ENCODE assay signal across 8 cellular contexts in the genomic region with DNA sequence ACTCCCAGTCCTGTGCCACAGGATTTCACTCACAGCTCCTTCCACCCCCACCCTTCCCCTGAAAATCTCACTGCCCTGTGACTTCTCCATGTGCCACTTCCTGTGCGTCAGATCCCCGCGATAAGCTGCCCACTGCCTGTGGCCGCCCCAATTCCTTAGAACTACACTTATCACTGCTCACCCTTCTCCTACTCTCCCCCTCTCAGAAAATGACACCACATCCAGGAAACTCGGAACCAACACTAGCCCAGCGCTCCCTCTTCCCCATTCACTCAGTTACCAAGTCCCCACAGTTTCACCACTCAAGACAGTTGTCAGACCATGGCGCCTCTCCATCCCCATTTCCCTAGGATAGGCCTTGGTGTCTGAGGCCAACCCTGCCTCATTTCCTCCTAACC. TPM values are rescaled to one million over a fixed set of nuclear protein-coding genes. Genes with fewer than 3 reads are reported as not detected.
DNase-seq lines count a peak whose midpoint lies in the region; ATAC-seq, FAIRE-seq and TF ChIP-seq lines count a peak whose summit lies in the region.
"Not testable (repeated sequence)": the region's sequence is repeated elsewhere in the genome, so short reads cannot be mapped to it uniquely, and the experiment has no call there.

No MANE protein-coding gene starts in this region.

- H3K4me1 Mint-ChIP-seq in T-helper 17 cell; activated naive CD8-positive, alpha-beta T cell treated with anti-CD3 and anti-CD28 coated beads for 36 hours: not testable (repeated sequence)
- H3K4me1 Mint-ChIP-seq in endothelial cell (ENCODE audit: unreplicated experiment) (peaks cover 14% of the 10 kb centered on the region), nephron progenitor cell (peaks cover 14% of the 10 kb centered on the region)
- H3K4me1 Mint-ChIP-seq in stimulated activated effector memory CD8-positive, alpha-beta T cell treated with anti-CD3 and anti-CD28 coated beads, Interleukin-12 subunit alpha, Interleukin-12 subunit beta, amount 100 ng/mL, for 72 hours, result peaks cover 15% of the 10 kb centered on the region

- not testable (repeated sequence) for TF ChIP-seq CTCF in C4-2B (conservative IDR thresholded peaks at IDR 0.05); endothelial cell (IDR thresholded peaks at IDR 0.05; ENCODE audit: unreplicated experiment); nephron progenitor cell (IDR thresholded peaks at IDR 0.05)

- H3K9me3 Mint-ChIP-seq in activated naive CD8-positive, alpha-beta T cell treated with anti-CD3 and anti-CD28 coated beads for 36 hours; endothelial cell (ENCODE audit: unreplicated experiment); stimulated activated effector memory CD8-positive, alpha-beta T cell treated with anti-CD3 and anti-CD28 coated beads, Interleukin-12 subunit alpha, Interleukin-12 subunit beta, amount 100 ng/mL, for 72 hours: not testable (repeated sequence)
- peaks cover 17% of the 10 kb centered on the region for H3K9me3 Mint-ChIP-seq in nephron progenitor cell

- ATAC-seq in T-helper 17 cell, result peak; percentile 5
- peak; percentile 45 for ATAC-seq in stimulated activated effector memory CD8-positive, alpha-beta T cell treated with anti-CD3 and anti-CD28 coated beads, Interleukin-12 subunit alpha, Interleukin-12 subunit beta, amount 100 ng/mL, for 72 hours

- not testable (repeated sequence) for H3K36me3 Mint-ChIP-seq in T-helper 17 cell (ENCODE audit: low read depth); activated naive CD8-positive, alpha-beta T cell treated with anti-CD3 and anti-CD28 coated beads for 36 hours; endothelial cell (ENCODE audit: low read depth, unreplicated experiment); stimulated activated effector memory CD8-positive, alpha-beta T cell treated with anti-CD3 and anti-CD28 coated beads, Interleukin-12 subunit alpha, Interleukin-12 subunit beta, amount 100 ng/mL, for 72 hours
- peaks cover 19% of the 10 kb centered on the region for H3K36me3 Mint-ChIP-seq in nephron progenitor cell (ENCODE audit: low read depth)

- not testable (repeated sequence) for H3K27ac Mint-ChIP-seq in T-helper 17 cell; nephron progenitor cell; stimulated activated effector memory CD8-positive, alpha-beta T cell treated with anti-CD3 and anti-CD28 coated beads, Interleukin-12 subunit alpha, Interleukin-12 subunit beta, amount 100 ng/mL, for 72 hours
- peak overlapping the region; percentile 4 for H3K27ac Mint-ChIP-seq in activated naive CD8-positive, alpha-beta T cell treated with anti-CD3 and anti-CD28 coated beads for 36 hours
- peak overlapping the region; percentile 15 for H3K27ac Mint-ChIP-seq in endothelial cell (ENCODE audit: unreplicated experiment)

- H3K27me3 Mint-ChIP-seq in T-helper 17 cell (peaks cover 33% of the 10 kb centered on the region), nephron progenitor cell (ENCODE audit: low read depth, poor library complexity) (peaks cover 11% of the 10 kb centered on the region)
- H3K27me3 Mint-ChIP-seq in activated naive CD8-positive, alpha-beta T cell treated with anti-CD3 and anti-CD28 coated beads for 36 hours, result peaks cover 46% of the 10 kb centered on the region
- H3K27me3 Mint-ChIP-seq in endothelial cell (ENCODE audit: unreplicated experiment), result not testable (repeated sequence)

- H3K4me3 Mint-ChIP-seq in T-helper 17 cell, result peak overlapping the region; percentile 73
- H3K4me3 Mint-ChIP-seq in activated naive CD8-positive, alpha-beta T cell treated with anti-CD3 and anti-CD28 coated beads for 36 hours, result peak overlapping the region; percentile 7
- peak overlapping the region; percentile 76 for H3K4me3 Mint-ChIP-seq in endothelial cell (ENCODE audit: unreplicated experiment)
- H3K4me3 Mint-ChIP-seq in nephron progenitor cell, result peak overlapping the region; percentile 85
- H3K4me3 Mint-ChIP-seq in stimulated activated effector memory CD8-positive, alpha-beta T cell treated with anti-CD3 and anti-CD28 coated beads, Interleukin-12 subunit alpha, Interleukin-12 subunit beta, amount 100 ng/mL, for 72 hours, result peak overlapping the region; percentile 66

- H3K9me3 ChIP-seq in T-helper 17 cell (ENCODE audit: control insufficient read depth, low read length, poor library complexity, severe bottlenecking), result not testable (repeated sequence)

- FAIRE-seq in HTR-8/SVneo (lab: Jason Lieb, UNC) (peak; percentile 69), islet of Langerhans (lab: Jason Lieb, UNC) (peak; percentile 55)

- peak overlapping the region; percentile 94 for H3K27ac ChIP-seq in C4-2B

- DNase-seq in HTR-8/SVneo (ENCODE audit: insufficient read length, low spot score); T-helper 17 cell; activated naive CD8-positive, alpha-beta T cell treated with anti-CD3 and anti-CD28 coated beads for 36 hours; endothelial cell (ENCODE audit: low spot score); nephron progenitor cell; stimulated activated effector memory CD8-positive, alpha-beta T cell treated with anti-CD3 and anti-CD28 coated beads, Interleukin-12 subunit alpha, Interleukin-12 subunit beta, amount 100 ng/mL, for 72 hours (ENCODE audit: low spot score in 2 of 2): not testable (repeated sequence)

RNA-seq across cellular contexts. Expression of a gene that starts 20.5 kb away (rescaled TPM):
- total RNA-seq in T-helper 17 cell (1 to 10 TPM; 6.1 to 6.7 TPM), endothelial cell (ENCODE audit: unreplicated experiment) (26.0 TPM)
- total RNA-seq in activated naive CD8-positive, alpha-beta T cell treated with anti-CD3 and anti-CD28 coated beads for 36 hours, result 1 to 10 TPM; 5.7 TPM

Comparison
In these comparisons a context has a peak if more than half of its experiments do, and no peak if none do; other contexts are left out.
1. H3K4me3 Mint-ChIP-seq: peak in every context shown above with its lines; median percentile 85 in nephron progenitor cell; 76 in endothelial cell; 73 in T-helper 17 cell; 66 in stimulated activated effector memory CD8-positive, alpha-beta T cell treated with anti-CD3 and anti-CD28 coated beads, Interleukin-12 subunit alpha, Interleukin-12 subunit beta, amount 100 ng/mL, for 72 hours; 7 in activated naive CD8-positive, alpha-beta T cell treated with anti-CD3 and anti-CD28 coated beads for 36 hours.